Comparison of ENCODE assay signal across 9 cellular contexts in genomic region chr6:8219352-8219943, GRCh38.
DNase-seq lines count a peak whose midpoint lies in the region; ATAC-seq and TF ChIP-seq lines count a peak whose summit lies in the region.
"Had no signal": no experiment of that assay in that cellular context is flagged by ENCODE, and none has a peak within 500 bp of the region (broad histone marks: within the 10 kb centered on the region; RNA-seq: fewer than 3 reads in every experiment).

No MANE protein-coding gene starts in this region.

- no peaks in the 10 kb centered on the region for H3K4me1 Mint-ChIP-seq in stimulated activated effector memory CD8-positive, alpha-beta T cell treated with anti-CD3 and anti-CD28 coated beads, Interleukin-12 subunit alpha, Interleukin-12 subunit beta, amount 100 ng/mL, for 72 hours
- H3K4me1 Mint-ChIP-seq: activated naive CD8-positive, alpha-beta T cell treated with anti-CD3 and anti-CD28 coated beads, Interleukin-2, amount 10 ng/mL, durations not matched to agents 7 days and 5 days had no signal

- no peaks in the 10 kb centered on the region for H3K4me1 ChIP-seq in Peyer's patch
- H3K4me1 ChIP-seq in body of pancreas: no peaks in the 10 kb centered on the region

- H3K9me3 Mint-ChIP-seq in stimulated activated effector memory CD8-positive, alpha-beta T cell treated with anti-CD3 and anti-CD28 coated beads, Interleukin-12 subunit alpha, Interleukin-12 subunit beta, amount 100 ng/mL, for 72 hours: no peaks in the 10 kb centered on the region
- H3K9me3 Mint-ChIP-seq: activated naive CD8-positive, alpha-beta T cell treated with anti-CD3 and anti-CD28 coated beads, Interleukin-2, amount 10 ng/mL, durations not matched to agents 7 days and 5 days had no signal

- ATAC-seq in GM19351 (IDR thresholded peaks at IDR 0.05; ENCODE audit: unreplicated experiment) (peak; percentile 90), HG03520 (IDR thresholded peaks at IDR 0.05; ENCODE audit: unreplicated experiment) (peak; percentile 71), body of pancreas (peak; percentile 64), HG03521 (IDR thresholded peaks at IDR 0.05; ENCODE audit: unreplicated experiment) (no peak)
- peak; percentile 54 for ATAC-seq in stimulated activated effector memory CD8-positive, alpha-beta T cell treated with anti-CD3 and anti-CD28 coated beads, Interleukin-12 subunit alpha, Interleukin-12 subunit beta, amount 100 ng/mL, for 72 hours

- H3K9me3 ChIP-seq in Peyer's patch: no peaks in the 10 kb centered on the region
- H3K9me3 ChIP-seq in body of pancreas: no peaks in the 10 kb centered on the region

- intact Hi-C loops in body of pancreas (cut with DNase I): loop anchor here (10.0 kb wide), 1 partner anchor 85 kb away; no protein-coding TSS in a partner anchor

- TF ChIP-seq CTCF in Peyer's patch (IDR thresholded peaks at IDR 0.05) (peak; percentile 53 to 84 (median 79)), body of pancreas (IDR thresholded peaks at IDR 0.05) (peak; percentile 47 to 82 (median 69))

- H3K4me3 ChIP-seq in Peyer's patch (no peak overlapping the region), body of pancreas (no peak overlapping the region)

- H3K27me3 ChIP-seq in Peyer's patch: no peaks in the 10 kb centered on the region
- H3K27me3 ChIP-seq in body of pancreas: no peaks in the 10 kb centered on the region

- peak; percentile 67 for DNase-seq in DMS53 (lab: John Stamatoyannopoulos, UW)
- peak in 1 of 3 donors; percentile 63 for DNase-seq in Peyer's patch
- peak; percentile 30 to 51 (median 45) for DNase-seq in body of pancreas
- DNase-seq in kidney glomerular epithelial cell (lab: John Stamatoyannopoulos, UW): peak; percentile 74
- peak; percentile 4 to 52 for DNase-seq in stimulated activated effector memory CD8-positive, alpha-beta T cell treated with anti-CD3 and anti-CD28 coated beads, Interleukin-12 subunit alpha, Interleukin-12 subunit beta, amount 100 ng/mL, for 72 hours (ENCODE audit: low spot score in 2 of 2)
- DNase-seq: activated naive CD8-positive, alpha-beta T cell treated with anti-CD3 and anti-CD28 coated beads, Interleukin-2, amount 10 ng/mL, durations not matched to agents 7 days and 5 days had no signal

- no peaks in the 10 kb centered on the region for H3K36me3 Mint-ChIP-seq in stimulated activated effector memory CD8-positive, alpha-beta T cell treated with anti-CD3 and anti-CD28 coated beads, Interleukin-12 subunit alpha, Interleukin-12 subunit beta, amount 100 ng/mL, for 72 hours
- H3K36me3 Mint-ChIP-seq: activated naive CD8-positive, alpha-beta T cell treated with anti-CD3 and anti-CD28 coated beads, Interleukin-2, amount 10 ng/mL, durations not matched to agents 7 days and 5 days had no signal

- H3K27ac ChIP-seq in Peyer's patch: no peak overlapping the region
- H3K27ac ChIP-seq in body of pancreas: no peak overlapping the region

- 0 to 4% methylated on average over 3 of the region's 3 CpGs for WGBS in body of pancreas, 2 donors

- no peaks in the 10 kb centered on the region for H3K36me3 ChIP-seq in Peyer's patch
- no peaks in the 10 kb centered on the region for H3K36me3 ChIP-seq in body of pancreas (replicated peaks in 1 of 2; ENCODE audit: insufficient read depth in 1 of 2, low read depth in 2 of 2)

- H3K4me3 Mint-ChIP-seq in stimulated activated effector memory CD8-positive, alpha-beta T cell treated with anti-CD3 and anti-CD28 coated beads, Interleukin-12 subunit alpha, Interleukin-12 subunit beta, amount 100 ng/mL, for 72 hours: no peak overlapping the region
- H3K4me3 Mint-ChIP-seq: activated naive CD8-positive, alpha-beta T cell treated with anti-CD3 and anti-CD28 coated beads, Interleukin-2, amount 10 ng/mL, durations not matched to agents 7 days and 5 days had no signal

- TF ChIP-seq POLR2A in Peyer's patch (IDR thresholded peaks at IDR 0.05): no peak
- TF ChIP-seq POLR2A in body of pancreas (IDR thresholded peaks at IDR 0.05): no peak

- no peak overlapping the region for H3K27ac Mint-ChIP-seq in stimulated activated effector memory CD8-positive, alpha-beta T cell treated with anti-CD3 and anti-CD28 coated beads, Interleukin-12 subunit alpha, Interleukin-12 subunit beta, amount 100 ng/mL, for 72 hours
- H3K27ac Mint-ChIP-seq: activated naive CD8-positive, alpha-beta T cell treated with anti-CD3 and anti-CD28 coated beads, Interleukin-2, amount 10 ng/mL, durations not matched to agents 7 days and 5 days had no signal
